In the genomic region with DNA sequence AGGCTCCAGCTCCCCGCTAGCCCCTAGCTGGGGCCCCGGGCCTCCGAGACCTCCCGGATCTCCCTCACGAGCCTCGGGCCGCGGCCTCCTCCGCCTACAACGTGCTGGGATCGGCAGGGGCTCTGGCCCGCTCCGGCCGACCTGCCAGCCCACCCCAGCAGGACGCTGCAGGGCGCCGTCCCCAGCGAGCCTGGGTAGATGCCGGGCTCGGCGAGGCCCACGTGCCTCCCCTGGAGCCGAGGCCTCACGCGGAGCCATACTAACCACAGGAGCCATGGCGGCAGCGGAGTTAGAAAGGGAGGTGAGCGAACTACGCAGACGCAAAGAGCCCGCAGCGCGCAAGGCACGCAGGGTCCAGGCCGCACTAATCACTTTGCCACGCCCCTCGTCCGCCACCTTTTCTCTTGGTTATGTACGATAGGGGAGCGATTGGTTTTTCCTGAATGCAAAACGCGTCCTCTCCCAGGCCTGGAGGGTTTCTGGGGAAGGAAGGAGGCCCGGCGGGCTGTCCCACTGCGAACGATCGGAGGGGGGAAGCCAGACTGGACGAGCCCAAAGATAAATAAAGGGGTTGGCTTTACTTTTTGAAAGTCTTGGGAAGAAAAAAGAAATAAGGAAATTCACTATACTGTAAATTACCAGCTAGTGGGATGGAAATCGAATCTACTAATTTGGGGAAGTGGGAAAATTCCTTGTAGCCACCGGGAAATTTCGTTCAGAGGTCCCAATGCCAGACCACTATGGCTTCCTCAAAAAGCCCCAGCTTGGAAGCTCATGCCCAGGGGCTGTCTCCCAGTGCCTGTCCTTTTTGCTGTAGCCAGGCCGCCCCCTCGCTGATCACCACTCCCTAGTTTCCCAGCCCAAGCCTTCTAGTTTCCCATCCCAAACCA, we compare ENCODE assay signal across 1 cellular context.
TF ChIP-seq lines count a peak whose summit lies in the region.

RPL22 (minus strand) TSS at position 298 of the 890 bp plus-strand sequence; CDS start at position 276, 22 bp downstream.

TF ChIP-seq in HepG2, 621 proteins besides CTCF, POLR2A, EP300 and RAD21 (continued from another document and continues in another):
- TF ChIP-seq ZNF737 (CRISPR knock-in tag; IDR thresholded peaks at IDR 0.05; ENCODE audit: borderline replicate concordance): peak; percentile 27; the same call in 1 of the 2 replicates
- no peak for TF ChIP-seq SP1 (IDR thresholded peaks at IDR 0.05)
- peak; percentile 99 for TF ChIP-seq SP1 (CRISPR knock-in tag; IDR thresholded peaks at IDR 0.05)
- TF ChIP-seq JUN (CRISPR knock-in tag; IDR thresholded peaks at IDR 0.05): no peak
- no peak for TF ChIP-seq ZNF672 (CRISPR knock-in tag; IDR thresholded peaks at IDR 0.05)
- TF ChIP-seq, protein P1, sequence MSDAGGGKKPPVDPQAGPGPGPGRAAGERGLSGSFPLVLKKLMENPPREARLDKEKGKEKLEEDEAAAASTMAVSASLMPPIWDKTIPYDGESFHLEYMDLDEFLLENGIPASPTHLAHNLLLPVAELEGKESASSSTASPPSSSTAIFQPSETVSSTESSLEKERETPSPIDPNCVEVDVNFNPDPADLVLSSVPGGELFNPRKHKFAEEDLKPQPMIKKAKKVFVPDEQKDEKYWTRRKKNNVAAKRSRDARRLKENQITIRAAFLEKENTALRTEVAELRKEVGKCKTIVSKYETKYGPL (CRISPR knock-in tag; IDR thresholded peaks at IDR 0.05): peak; percentile 71; the same call in 1 of the 2 replicates
- no peak for TF ChIP-seq TCF7 (IDR thresholded peaks at IDR 0.05; ENCODE audit: low read depth)
- TF ChIP-seq, protein P2, sequence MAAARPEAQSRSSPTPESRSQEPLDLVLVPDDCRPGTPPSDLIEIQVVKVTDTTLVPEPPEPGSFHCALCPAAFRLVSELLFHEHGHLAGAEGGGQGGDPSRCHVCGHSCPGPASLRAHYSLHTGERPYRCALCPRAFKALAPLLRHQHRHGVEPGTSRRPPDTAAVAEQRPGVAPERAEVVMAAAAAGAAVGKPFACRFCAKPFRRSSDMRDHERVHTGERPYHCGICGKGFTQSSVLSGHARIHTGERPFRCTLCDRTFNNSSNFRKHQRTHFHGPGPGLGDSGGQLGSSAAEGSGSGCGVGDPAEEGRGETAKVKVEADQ (CRISPR knock-in tag; IDR thresholded peaks at IDR 0.05; ENCODE audit: borderline replicate concordance): 0 out of 2 replicates have a peak, but pooled peaks have one; percentile 37
- no peak for TF ChIP-seq ZNF562 (CRISPR knock-in tag; IDR thresholded peaks at IDR 0.05; ENCODE audit: borderline replicate concordance)
- peak; percentile 62 for TF ChIP-seq NCOA2 (CRISPR knock-in tag; IDR thresholded peaks at IDR 0.05)
- TF ChIP-seq, protein P3, sequence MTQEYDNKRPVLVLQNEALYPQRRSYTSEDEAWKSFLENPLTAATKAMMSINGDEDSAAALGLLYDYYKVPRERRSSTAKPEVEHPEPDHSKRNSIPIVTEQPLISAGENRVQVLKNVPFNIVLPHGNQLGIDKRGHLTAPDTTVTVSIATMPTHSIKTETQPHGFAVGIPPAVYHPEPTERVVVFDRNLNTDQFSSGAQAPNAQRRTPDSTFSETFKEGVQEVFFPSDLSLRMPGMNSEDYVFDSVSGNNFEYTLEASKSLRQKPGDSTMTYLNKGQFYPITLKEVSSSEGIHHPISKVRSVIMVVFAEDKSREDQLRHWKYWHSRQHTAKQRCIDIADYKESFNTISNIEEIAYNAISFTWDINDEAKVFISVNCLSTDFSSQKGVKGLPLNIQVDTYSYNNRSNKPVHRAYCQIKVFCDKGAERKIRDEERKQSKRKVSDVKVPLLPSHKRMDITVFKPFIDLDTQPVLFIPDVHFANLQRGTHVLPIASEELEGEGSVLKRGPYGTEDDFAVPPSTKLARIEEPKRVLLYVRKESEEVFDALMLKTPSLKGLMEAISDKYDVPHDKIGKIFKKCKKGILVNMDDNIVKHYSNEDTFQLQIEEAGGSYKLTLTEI (CRISPR knock-in tag; conservative IDR thresholded peaks at IDR 0.05): no peak
- no peak; the same call in 1 of the 2 replicates for TF ChIP-seq ZNF704 (CRISPR knock-in tag; IDR thresholded peaks at IDR 0.05; ENCODE audit: borderline replicate concordance)
- peak; percentile 80 for TF ChIP-seq ZNF772 (CRISPR knock-in tag; IDR thresholded peaks at IDR 0.05)
- peak; percentile 84 for TF ChIP-seq ZSCAN31 (CRISPR knock-in tag; IDR thresholded peaks at IDR 0.05; ENCODE audit: low read depth)
- TF ChIP-seq ZNF800 (CRISPR knock-in tag; IDR thresholded peaks at IDR 0.05): peak; percentile 77; the same call in 1 of the 2 replicates
- no peak for TF ChIP-seq ZNF7 (CRISPR knock-in tag; IDR thresholded peaks at IDR 0.05)
- no peak for TF ChIP-seq SRSF9 (IDR thresholded peaks at IDR 0.05; ENCODE audit: borderline replicate concordance, insufficient read depth, low read depth, low read length, poor library complexity, severe bottlenecking)
- peak; percentile 85 for TF ChIP-seq SNAPC2 (CRISPR knock-in tag; IDR thresholded peaks at IDR 0.05)
- TF ChIP-seq ZNF776 (CRISPR knock-in tag; IDR thresholded peaks at IDR 0.05): peak; percentile 74; the same call in 1 of the 2 replicates
- 0 out of 2 replicates have a peak, but pooled peaks have one; percentile 52 for TF ChIP-seq THYN1 (CRISPR knock-in tag; IDR thresholded peaks at IDR 0.05; ENCODE audit: borderline replicate concordance, low read depth)
- TF ChIP-seq, protein P4, sequence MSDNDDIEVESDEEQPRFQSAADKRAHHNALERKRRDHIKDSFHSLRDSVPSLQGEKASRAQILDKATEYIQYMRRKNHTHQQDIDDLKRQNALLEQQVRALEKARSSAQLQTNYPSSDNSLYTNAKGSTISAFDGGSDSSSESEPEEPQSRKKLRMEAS (IDR thresholded peaks at IDR 0.05): peak; percentile 96
- TF ChIP-seq PTBP1 (IDR thresholded peaks at IDR 0.05; ENCODE audit: low read depth, low read length, poor library complexity, severe bottlenecking): peak; percentile 77
- no peak for TF ChIP-seq HOXA7 (CRISPR knock-in tag; IDR thresholded peaks at IDR 0.05)
- no peak for TF ChIP-seq CHCHD3 (CRISPR knock-in tag; IDR thresholded peaks at IDR 0.05)
- TF ChIP-seq ZNF589 (CRISPR knock-in tag; conservative IDR thresholded peaks at IDR 0.05): peak; percentile 90; the same call in 1 of the 2 replicates
- TF ChIP-seq, protein P5, sequence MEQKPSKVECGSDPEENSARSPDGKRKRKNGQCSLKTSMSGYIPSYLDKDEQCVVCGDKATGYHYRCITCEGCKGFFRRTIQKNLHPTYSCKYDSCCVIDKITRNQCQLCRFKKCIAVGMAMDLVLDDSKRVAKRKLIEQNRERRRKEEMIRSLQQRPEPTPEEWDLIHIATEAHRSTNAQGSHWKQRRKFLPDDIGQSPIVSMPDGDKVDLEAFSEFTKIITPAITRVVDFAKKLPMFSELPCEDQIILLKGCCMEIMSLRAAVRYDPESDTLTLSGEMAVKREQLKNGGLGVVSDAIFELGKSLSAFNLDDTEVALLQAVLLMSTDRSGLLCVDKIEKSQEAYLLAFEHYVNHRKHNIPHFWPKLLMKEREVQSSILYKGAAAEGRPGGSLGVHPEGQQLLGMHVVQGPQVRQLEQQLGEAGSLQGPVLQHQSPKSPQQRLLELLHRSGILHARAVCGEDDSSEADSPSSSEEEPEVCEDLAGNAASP (CRISPR knock-in tag; IDR thresholded peaks at IDR 0.05; ENCODE audit: borderline replicate concordance): peak; percentile 53; the same call in 1 of the 2 replicates
- peak; percentile 66; the same call in 1 of the 2 replicates for TF ChIP-seq ZNF564 (CRISPR knock-in tag; IDR thresholded peaks at IDR 0.05)
- 0 out of 2 replicates have a peak, but pooled peaks have one; percentile 49 for TF ChIP-seq MAFF (IDR thresholded peaks at IDR 0.05; ENCODE audit: low read depth, low read length)
- TF ChIP-seq, protein P6, sequence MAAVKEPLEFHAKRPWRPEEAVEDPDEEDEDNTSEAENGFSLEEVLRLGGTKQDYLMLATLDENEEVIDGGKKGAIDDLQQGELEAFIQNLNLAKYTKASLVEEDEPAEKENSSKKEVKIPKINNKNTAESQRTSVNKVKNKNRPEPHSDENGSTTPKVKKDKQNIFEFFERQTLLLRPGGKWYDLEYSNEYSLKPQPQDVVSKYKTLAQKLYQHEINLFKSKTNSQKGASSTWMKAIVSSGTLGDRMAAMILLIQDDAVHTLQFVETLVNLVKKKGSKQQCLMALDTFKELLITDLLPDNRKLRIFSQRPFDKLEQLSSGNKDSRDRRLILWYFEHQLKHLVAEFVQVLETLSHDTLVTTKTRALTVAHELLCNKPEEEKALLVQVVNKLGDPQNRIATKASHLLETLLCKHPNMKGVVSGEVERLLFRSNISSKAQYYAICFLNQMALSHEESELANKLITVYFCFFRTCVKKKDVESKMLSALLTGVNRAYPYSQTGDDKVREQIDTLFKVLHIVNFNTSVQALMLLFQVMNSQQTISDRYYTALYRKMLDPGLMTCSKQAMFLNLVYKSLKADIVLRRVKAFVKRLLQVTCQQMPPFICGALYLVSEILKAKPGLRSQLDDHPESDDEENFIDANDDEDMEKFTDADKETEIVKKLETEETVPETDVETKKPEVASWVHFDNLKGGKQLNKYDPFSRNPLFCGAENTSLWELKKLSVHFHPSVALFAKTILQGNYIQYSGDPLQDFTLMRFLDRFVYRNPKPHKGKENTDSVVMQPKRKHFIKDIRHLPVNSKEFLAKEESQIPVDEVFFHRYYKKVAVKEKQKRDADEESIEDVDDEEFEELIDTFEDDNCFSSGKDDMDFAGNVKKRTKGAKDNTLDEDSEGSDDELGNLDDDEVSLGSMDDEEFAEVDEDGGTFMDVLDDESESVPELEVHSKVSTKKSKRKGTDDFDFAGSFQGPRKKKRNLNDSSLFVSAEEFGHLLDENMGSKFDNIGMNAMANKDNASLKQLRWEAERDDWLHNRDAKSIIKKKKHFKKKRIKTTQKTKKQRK (IDR thresholded peaks at IDR 0.05; ENCODE audit: low read length): no peak
- TF ChIP-seq ZNF777 (CRISPR knock-in tag; IDR thresholded peaks at IDR 0.05): peak; percentile 66
- peak; percentile 74 for TF ChIP-seq MLX (CRISPR knock-in tag; IDR thresholded peaks at IDR 0.05)
- peak; percentile 94 for TF ChIP-seq KDM3A (CRISPR knock-in tag; IDR thresholded peaks at IDR 0.05; ENCODE audit: low read depth)
- 0 out of 2 replicates have a peak, but pooled peaks have one; percentile 49 for TF ChIP-seq ZBTB34 (CRISPR knock-in tag; IDR thresholded peaks at IDR 0.05)
- TF ChIP-seq NFATC3 (CRISPR knock-in tag; IDR thresholded peaks at IDR 0.05): no peak
- TF ChIP-seq CBX2 (IDR thresholded peaks at IDR 0.05; ENCODE audit: low read depth, low read length): no peak
- TF ChIP-seq CBX2 (CRISPR knock-in tag; IDR thresholded peaks at IDR 0.05; ENCODE audit: low read depth): no peak
- no peak for TF ChIP-seq ZBTB42 (CRISPR knock-in tag; IDR thresholded peaks at IDR 0.05)
- peak; percentile 34; the same call in 1 of the 2 replicates for TF ChIP-seq KLF13 (CRISPR knock-in tag; IDR thresholded peaks at IDR 0.05)
- TF ChIP-seq NRL (CRISPR knock-in tag; IDR thresholded peaks at IDR 0.05; ENCODE audit: borderline replicate concordance): peak; percentile 92
- peak; percentile 31; the same call in 1 of the 2 replicates for TF ChIP-seq FOSL1 (CRISPR knock-in tag; IDR thresholded peaks at IDR 0.05; ENCODE audit: borderline replicate concordance)
- TF ChIP-seq DMAP1 (CRISPR knock-in tag; IDR thresholded peaks at IDR 0.05): peak; percentile 99
- peak; percentile 60 for TF ChIP-seq ZNF552 (CRISPR knock-in tag; IDR thresholded peaks at IDR 0.05; ENCODE audit: borderline replicate concordance)
- no peak for TF ChIP-seq HNRNPL (IDR thresholded peaks at IDR 0.05; ENCODE audit: low read depth, low read length)
- peak; percentile 92 for TF ChIP-seq FOXK2 (IDR thresholded peaks at IDR 0.05)
- TF ChIP-seq, protein P7, sequence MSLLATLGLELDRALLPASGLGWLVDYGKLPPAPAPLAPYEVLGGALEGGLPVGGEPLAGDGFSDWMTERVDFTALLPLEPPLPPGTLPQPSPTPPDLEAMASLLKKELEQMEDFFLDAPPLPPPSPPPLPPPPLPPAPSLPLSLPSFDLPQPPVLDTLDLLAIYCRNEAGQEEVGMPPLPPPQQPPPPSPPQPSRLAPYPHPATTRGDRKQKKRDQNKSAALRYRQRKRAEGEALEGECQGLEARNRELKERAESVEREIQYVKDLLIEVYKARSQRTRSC (CRISPR knock-in tag; IDR thresholded peaks at IDR 0.05; ENCODE audit: low read depth): peak; percentile 45; the same call in 1 of the 2 replicates
